ENCODE assay signal across 28 cellular contexts in the genomic region with DNA sequence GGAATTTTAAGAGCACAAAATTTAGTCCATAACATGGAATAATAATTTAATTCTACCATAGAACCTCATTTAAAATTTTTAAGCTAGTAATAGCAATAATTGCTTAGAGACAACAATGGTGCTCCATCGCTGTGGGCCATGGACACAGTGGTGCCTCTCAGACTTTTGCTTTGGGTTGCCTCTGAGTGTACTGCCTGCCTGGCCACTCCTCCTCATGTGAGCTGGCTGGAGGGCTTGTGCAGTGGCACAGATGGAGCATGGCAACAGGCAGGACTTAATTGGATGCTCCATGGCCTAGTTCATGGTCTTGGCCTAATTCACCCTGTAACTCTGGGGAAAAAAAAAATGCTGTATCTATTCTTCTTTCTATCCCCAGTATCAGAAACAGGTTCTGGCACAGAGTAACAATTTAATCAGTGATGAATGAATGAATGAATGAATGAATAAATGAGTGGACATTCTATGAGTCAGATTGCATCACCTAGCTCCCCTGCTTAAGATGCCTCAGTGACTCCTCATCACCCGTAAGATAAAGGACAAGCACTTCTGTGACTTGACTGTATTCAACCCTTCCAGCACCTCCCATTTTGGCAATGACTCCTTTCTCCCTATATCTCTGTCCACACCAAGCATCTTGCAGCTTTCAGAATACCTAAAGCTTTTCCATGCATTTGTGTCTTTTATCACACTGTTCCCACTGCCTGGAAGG.
"Had no signal": no experiment of that assay in that cellular context is flagged by ENCODE, and none has a peak within 500 bp of the region (broad histone marks: within the 10 kb centered on the region; RNA-seq: fewer than 3 reads in every experiment).

No MANE protein-coding gene starts in this region.

- DNase-seq: activated CD4-positive, alpha-beta T cell treated with anti-CD3 and anti-CD28 coated beads for 1 hour; activated CD8-positive, alpha-beta memory T cell treated with anti-CD3 and anti-CD28 coated beads, Interleukin-2, amount 10 ng/mL, durations not matched to agents 7 days and 5 days; activated CD8-positive, alpha-beta T cell treated with anti-CD3 and anti-CD28 coated beads, Interleukin-2, amount 10 ng/mL, durations not matched to agents 7 days and 5 days; activated T-cell treated with anti-CD3 and anti-CD28 coated beads, Interleukin-2, amount 50 U/mL, for 48 hours; aorta; dorsolateral prefrontal cortex; effector memory CD4-positive, alpha-beta T cell; left ventricle myocardium inferior; naive B cell; nephron progenitor cell; pancreas; retina; stimulated activated CD4-positive, alpha-beta T cell treated with anti-CD3 and anti-CD28 coated beads, Interleukin-12 subunit alpha, Interleukin-12 subunit beta, amount 100 ng/mL, for 4 hours; stimulated activated CD4-positive, alpha-beta T cell treated with anti-CD3 and anti-CD28 coated beads, Interleukin-4, amount 100 ng/mL, for 1 hour; stomach; T-helper 2 cell; thyroid gland; upper lobe of right lung had no signal

- H3K4me3 ChIP-seq: coronary artery, dorsolateral prefrontal cortex, left ventricle myocardium inferior, lung, pancreas, prostate gland, skin epidermis, stomach, thyroid gland, upper lobe of right lung had no signal

- H3K36me3 Mint-ChIP-seq: activated CD8-positive, alpha-beta memory T cell treated with anti-CD3 and anti-CD28 coated beads, Interleukin-2, amount 10 ng/mL, durations not matched to agents 7 days and 5 days; activated naive CD8-positive, alpha-beta T cell; brain; naive B cell; stimulated activated effector memory CD8-positive, alpha-beta T cell treated with anti-CD3 and anti-CD28 coated beads, Interleukin-12 subunit alpha, Interleukin-12 subunit beta, amount 100 ng/mL, for 72 hours; WTC11 had no signal

- H3K9me3 Mint-ChIP-seq: activated T-helper 2 cell treated with anti-CD3 and anti-CD28 coated beads, Interferon-gamma antibody, Interleukin-2, Interleukin-4, amounts not matched to agents 10 μg/mL and 5 μg/mL and 100 μg/mL, durations not matched to agents 14 hours and 24 hours and 36 hours; stimulated activated effector memory CD8-positive, alpha-beta T cell treated with anti-CD3 and anti-CD28 coated beads, Interleukin-12 subunit alpha, Interleukin-12 subunit beta, amount 100 ng/mL, for 72 hours had no signal

- H3K4me1 Mint-ChIP-seq: activated CD8-positive, alpha-beta memory T cell treated with anti-CD3 and anti-CD28 coated beads, Interleukin-2, amount 10 ng/mL, durations not matched to agents 7 days and 5 days; naive B cell; nephron progenitor cell; stimulated activated effector memory CD8-positive, alpha-beta T cell treated with anti-CD3 and anti-CD28 coated beads, Interleukin-12 subunit alpha, Interleukin-12 subunit beta, amount 100 ng/mL, for 72 hours; WTC11 had no signal

- H3K27ac ChIP-seq: coronary artery, dorsolateral prefrontal cortex, left ventricle myocardium inferior, pancreas, prostate gland, skin epidermis, stomach, thyroid gland, upper lobe of right lung had no signal

- ATAC-seq: activated CD8-positive, alpha-beta memory T cell treated with anti-CD3 and anti-CD28 coated beads, Interleukin-2, amount 10 ng/mL, durations not matched to agents 7 days and 5 days; activated CD8-positive, alpha-beta T cell treated with anti-CD3 and anti-CD28 coated beads, Interleukin-2, amount 10 ng/mL, durations not matched to agents 7 days and 5 days; pancreas; sciatic nerve; upper lobe of right lung; WTC11 had no signal

- H3K36me3 ChIP-seq: left ventricle myocardium inferior, pancreas, prostate gland, stomach, thyroid gland, upper lobe of right lung had no signal

- H3K27ac Mint-ChIP-seq: activated CD8-positive, alpha-beta memory T cell treated with anti-CD3 and anti-CD28 coated beads, Interleukin-2, amount 10 ng/mL, durations not matched to agents 7 days and 5 days; activated CD8-positive, alpha-beta T cell treated with anti-CD3 and anti-CD28 coated beads, Interleukin-2, amount 10 ng/mL, durations not matched to agents 7 days and 5 days; activated naive CD8-positive, alpha-beta T cell; activated T-helper 2 cell treated with anti-CD3 and anti-CD28 coated beads, Interferon-gamma antibody, Interleukin-2, Interleukin-4, amounts not matched to agents 10 μg/mL and 5 μg/mL and 100 μg/mL, durations not matched to agents 14 hours and 24 hours and 36 hours; brain; naive B cell; nephron progenitor cell; stimulated activated effector memory CD8-positive, alpha-beta T cell treated with anti-CD3 and anti-CD28 coated beads, Interleukin-12 subunit alpha, Interleukin-12 subunit beta, amount 100 ng/mL, for 72 hours; WTC11 had no signal

- H3K4me1 ChIP-seq: pancreas, prostate gland, stomach, thyroid gland, upper lobe of right lung had no signal

- H3K4me3 Mint-ChIP-seq: activated CD8-positive, alpha-beta memory T cell treated with anti-CD3 and anti-CD28 coated beads, Interleukin-2, amount 10 ng/mL, durations not matched to agents 7 days and 5 days; activated CD8-positive, alpha-beta T cell treated with anti-CD3 and anti-CD28 coated beads, Interleukin-2, amount 10 ng/mL, durations not matched to agents 7 days and 5 days; activated naive CD8-positive, alpha-beta T cell; brain; naive B cell; nephron progenitor cell; stimulated activated effector memory CD8-positive, alpha-beta T cell treated with anti-CD3 and anti-CD28 coated beads, Interleukin-12 subunit alpha, Interleukin-12 subunit beta, amount 100 ng/mL, for 72 hours; WTC11 had no signal

- H3K9me3 ChIP-seq: pancreas, prostate gland, stomach, thyroid gland, upper lobe of right lung had no signal

- H3K27me3 ChIP-seq: pancreas, stomach, thyroid gland, upper lobe of right lung had no signal
